12 cellular contexts compared by ENCODE assay signal in genomic region chrX:129599499-129599898, GRCh38. TPM values are rescaled to one million over a fixed set of nuclear protein-coding genes. Genes with fewer than 3 reads are reported as not detected.
DNase-seq lines count a peak whose midpoint lies in the region; TF ChIP-seq lines count a peak whose summit lies in the region.
"Had no signal": no experiment of that assay in that cellular context is flagged by ENCODE, and none has a peak within 500 bp of the region (broad histone marks: within the 10 kb centered on the region; RNA-seq: fewer than 3 reads in every experiment).

No MANE protein-coding gene starts in this region.

- in situ Hi-C loops in mammary epithelial cell (cut with MboI; ENCODE audit: low sequenced_read_pairs in 2 of 2): no loop called here

- H4K5ac ChIP-seq in H9 (ENCODE audit: insufficient read length, low read depth, low read length): no peak overlapping the region

- H3K27me3 Mint-ChIP-seq in H9 (ENCODE audit: low read depth) (peaks cover 4% of the 10 kb centered on the region; the same call in 1 of the 2 replicates), nephron progenitor cell (ENCODE audit: low read depth, poor library complexity) (no peaks in the 10 kb centered on the region)

- no TSS peak for BruUV-seq in mammary epithelial cell (replicated peaks; lab: Mats Ljungman, UMichigan)

- H3K23ac ChIP-seq in H9 (ENCODE audit: insufficient read length, low read depth, low read length): no peak overlapping the region

- H4K20me1 ChIP-seq in H9 (ENCODE audit: control insufficient read depth, insufficient read depth, insufficient read length): no peaks in the 10 kb centered on the region
- H4K20me1 ChIP-seq in mammary epithelial cell (ENCODE audit: insufficient read depth, low read length): no peaks in the 10 kb centered on the region

- H3K4me1 ChIP-seq in H9 (ENCODE audit: insufficient read depth, low read length) (no peaks in the 10 kb centered on the region), mammary epithelial cell (ENCODE audit: insufficient read depth, low read length) (peaks cover 16% of the 10 kb centered on the region)

- no peak for TF ChIP-seq CTCF in H9 (conservative IDR thresholded peaks at IDR 0.05)
- TF ChIP-seq CTCF in mammary epithelial cell (conservative IDR thresholded peaks at IDR 0.05 in 1 of 2, IDR thresholded peaks at IDR 0.05 in 1 of 2; ENCODE audit: extremely low read depth in 1 of 2, insufficient read depth in 1 of 2, low read depth in 1 of 2, low read length in 2 of 2): no peak
- TF ChIP-seq CTCF in nephron progenitor cell (IDR thresholded peaks at IDR 0.05): no peak

- H3K9ac ChIP-seq in H9 (ENCODE audit: extremely low read depth, insufficient read length, low read length) (no peak overlapping the region), mammary epithelial cell (ENCODE audit: insufficient read depth, low read length) (no peak overlapping the region)
- H3K9ac ChIP-seq: BLaER1 treated with 17β-estradiol and CSF1 and Interleukin-3, amounts not matched to agents 10 nM and 100 nM had no signal

- H3K79me2 ChIP-seq in H9 (ENCODE audit: insufficient read depth, low read length) (no peaks in the 10 kb centered on the region), mammary epithelial cell (ENCODE audit: insufficient read depth, low read length) (no peaks in the 10 kb centered on the region)

- intact Hi-C loops in mammary epithelial cell (cut with micrococcal nuclease): no loop called here
- intact Hi-C loops in head of caudate nucleus (cut with DNase I): no loop called here

- no peak overlapping the region for H3T11ph ChIP-seq in H9 (ENCODE audit: low read length)

- H3K27ac Mint-ChIP-seq in H9: peak overlapping the region in 1 of 3 experiments; percentile 5; a peak in 2 of 7 replicates
- peak overlapping the region; percentile 25 for H3K27ac Mint-ChIP-seq in nephron progenitor cell

- no peaks in the 10 kb centered on the region for H3K79me1 ChIP-seq in H9 (ENCODE audit: insufficient read depth, low read depth, low read length, poor library complexity, severe bottlenecking)

- no CpG with 5 or more reads among the region's 5 CpGs for WGBS in H9 (ENCODE audit: extremely low coverage, insufficient read length, low lambda C conversion rate)
- WGBS in mammary epithelial cell (ENCODE audit: low coverage, missing lambda C conversion rate): 12% methylated on average over 4 of the region's 5 CpGs

- H3K9me3 ChIP-seq in H9 (ENCODE audit: control insufficient read depth, low read depth, low read length): no peaks in the 10 kb centered on the region
- H3K9me3 ChIP-seq in mammary epithelial cell (replicated peaks; ENCODE audit: insufficient read depth, low read length): no peaks in the 10 kb centered on the region
- H3K9me3 ChIP-seq: BLaER1 treated with 17β-estradiol and CSF1 and Interleukin-3, amounts not matched to agents 10 nM and 100 nM had no signal

- H3K4me1 Mint-ChIP-seq in H9 (peaks cover 10 to 22% of the 10 kb centered on the region in 2 experiments; a peak in 3 of 4 replicates), nephron progenitor cell (peaks cover 37% of the 10 kb centered on the region)

- dilution Hi-C loops in mammary epithelial cell (cut with HindIII; ENCODE audit: low sequenced_read_pairs): no loop called here

- no peak overlapping the region for H2BK12ac ChIP-seq in H9 (ENCODE audit: insufficient read length, low read depth, low read length)

- no peak overlapping the region for H2AK5ac ChIP-seq in H9 (ENCODE audit: insufficient read length, low read length)

- H3K4me3 ChIP-seq in mammary epithelial cell (replicated peaks in 1 of 3; ENCODE audit: insufficient read depth in 1 of 3, low read depth in 2 of 3, low read length in 3 of 3): no peak overlapping the region
- H3K4me3 ChIP-seq: BLaER1 treated with 17β-estradiol and CSF1 and Interleukin-3, amounts not matched to agents 10 nM and 100 nM had no signal

- H4K91ac ChIP-seq in H9 (ENCODE audit: insufficient read length, low read depth, low read length): no peak overlapping the region

- no peak overlapping the region for H2BK15ac ChIP-seq in H9 (ENCODE audit: low read depth, low read length)

- no peak overlapping the region for H2BK20ac ChIP-seq in H9 (ENCODE audit: low read depth, low read length, poor library complexity, severe bottlenecking)

- no peak overlapping the region for H4K8ac ChIP-seq in H9 (replicated peaks; ENCODE audit: insufficient read length, low read depth, low read length)

- DNase-seq in H9 (no peak), mammary epithelial cell (peak; percentile 79), epithelial cell of prostate (ENCODE audit: low read depth, low spot score) (peak; percentile 29), nephron progenitor cell (no peak), NCI-H187 (lab: John Stamatoyannopoulos, UW) (no peak), head of caudate nucleus (no peak)
- DNase-seq in activated CD4-positive, alpha-beta T cell treated with anti-CD3 and anti-CD28 coated beads, Interleukin-2, amount 50 U/mL, for 48 hours: no peak
- DNase-seq: ACHN; Calu3; CD4-positive, CD25-positive, alpha-beta regulatory T cell; DMS 273 treated with DMSO at 0.1 percent for 48 hours had no signal

- H3K4ac ChIP-seq in H9 (ENCODE audit: low read depth, low read length): no peak overlapping the region

- H3K4me3 Mint-ChIP-seq in H9 (no peak overlapping the region), nephron progenitor cell (no peak overlapping the region)

- H3K9me3 Mint-ChIP-seq in H9 (no peaks in the 10 kb centered on the region), nephron progenitor cell (no peaks in the 10 kb centered on the region)
- H3K9me3 Mint-ChIP-seq: CD4-positive, CD25-positive, alpha-beta regulatory T cell had no signal

- H3K36me3 ChIP-seq in mammary epithelial cell (ENCODE audit: insufficient read depth, low read length): no peaks in the 10 kb centered on the region

- peaks cover 0 to 11% (median 6%) of the 10 kb centered on the region in 3 experiments; a peak in 3 of 7 replicates for H3K36me3 Mint-ChIP-seq in H9 (ENCODE audit: insufficient read depth in 1 of 3, low read depth in 3 of 3)
- H3K36me3 Mint-ChIP-seq in nephron progenitor cell (ENCODE audit: low read depth): peaks cover 28% of the 10 kb centered on the region
- H3K36me3 Mint-ChIP-seq: CD4-positive, CD25-positive, alpha-beta regulatory T cell had no signal

- no peak overlapping the region for H2BK5ac ChIP-seq in H9 (ENCODE audit: insufficient read length, low read length)

- H2AFZ ChIP-seq in H9 (ENCODE audit: low read length) (no peak overlapping the region), mammary epithelial cell (ENCODE audit: low read depth, low read length) (no peak overlapping the region)

- no peak overlapping the region for H3K56ac ChIP-seq in H9 (ENCODE audit: insufficient read length, low read depth, low read length)

- no peak overlapping the region for H3K18ac ChIP-seq in H9 (ENCODE audit: insufficient read length, low read depth, low read length)

- H3K27ac ChIP-seq in H9 (ENCODE audit: insufficient read length, low read depth, low read length): no peak overlapping the region
- no peak overlapping the region for H3K27ac ChIP-seq in mammary epithelial cell (ENCODE audit: insufficient read depth, low read depth, low read length)
- H3K27ac ChIP-seq in epithelial cell of prostate: peak overlapping the region; percentile 57
- H3K27ac ChIP-seq: BLaER1 treated with 17β-estradiol and CSF1 and Interleukin-3, amounts not matched to agents 10 nM and 100 nM had no signal

- no peak overlapping the region for H2BK120ac ChIP-seq in H9 (ENCODE audit: low read depth, low read length, poor library complexity, severe bottlenecking)

- H3K27me3 ChIP-seq in H9 (ENCODE audit: insufficient read depth, low read length) (no peaks in the 10 kb centered on the region), mammary epithelial cell (ENCODE audit: insufficient read depth, low read length) (no peaks in the 10 kb centered on the region)

- CTCF ChIA-PET in mammary epithelial cell (lab: Charles Lee; ENCODE audit: low non-redundant PET): no interaction called here

- H3K14ac ChIP-seq in H9 (ENCODE audit: insufficient read depth, low read length): no peak overlapping the region

- H3K23me2 ChIP-seq in H9 (ENCODE audit: insufficient read length, low read depth, low read length, poor library complexity, severe bottlenecking): no peaks in the 10 kb centered on the region

- H3K4me2 ChIP-seq in H9 (ENCODE audit: insufficient read depth, insufficient read length, low read length): peak overlapping the region; percentile 11
- H3K4me2 ChIP-seq in mammary epithelial cell (ENCODE audit: insufficient read depth, low read depth, low read length): peak overlapping the region; percentile 18
- H3K4me2 ChIP-seq: BLaER1 treated with 17β-estradiol and CSF1 and Interleukin-3, amounts not matched to agents 10 nM and 100 nM had no signal

RNA-seq across cellular contexts. Expression of gene APLN, which starts 55.3 kb away (rescaled TPM):
- total RNA-seq in H9 (2021) (0.18 and 0.24 TPM in 2 replicates), mammary epithelial cell (under 1 TPM; under 0.01 to 0.21 TPM)
- polyA plus RNA-seq in mammary epithelial cell: 0.41 TPM
- not detected for polyA minus RNA-seq in mammary epithelial cell
- total RNA-seq: CD4-positive, CD25-positive, alpha-beta regulatory T cell had no signal
- polyA plus RNA-seq: CD4-positive, CD25-positive, alpha-beta regulatory T cell had no signal

RNA-seq across cellular contexts. Expression of gene OCRL, which starts 59.4 kb away (rescaled TPM):
- 30.1 and 31.4 TPM in 2 replicates for total RNA-seq in H9 (2021)
- 10 to 100 TPM; 25.0 to 30.8 TPM for total RNA-seq in mammary epithelial cell
- 19.7 TPM for polyA plus RNA-seq in mammary epithelial cell
- polyA minus RNA-seq in mammary epithelial cell: 21.3 TPM

Comparison
In these comparisons a context has a peak if more than half of its experiments do, and no peak if none do; other contexts are left out.
1. DNase-seq: peak in mammary epithelial cell (single experiment) and epithelial cell of prostate (single experiment); none in H9 (single experiment), nephron progenitor cell (single experiment), activated CD4-positive, alpha-beta T cell treated with anti-CD3 and anti-CD28 coated beads, Interleukin-2, amount 50 U/mL, for 48 hours (0 of 2), NCI-H187 (0 of 2) and head of caudate nucleus (0 of 42).